In the genomic region with DNA sequence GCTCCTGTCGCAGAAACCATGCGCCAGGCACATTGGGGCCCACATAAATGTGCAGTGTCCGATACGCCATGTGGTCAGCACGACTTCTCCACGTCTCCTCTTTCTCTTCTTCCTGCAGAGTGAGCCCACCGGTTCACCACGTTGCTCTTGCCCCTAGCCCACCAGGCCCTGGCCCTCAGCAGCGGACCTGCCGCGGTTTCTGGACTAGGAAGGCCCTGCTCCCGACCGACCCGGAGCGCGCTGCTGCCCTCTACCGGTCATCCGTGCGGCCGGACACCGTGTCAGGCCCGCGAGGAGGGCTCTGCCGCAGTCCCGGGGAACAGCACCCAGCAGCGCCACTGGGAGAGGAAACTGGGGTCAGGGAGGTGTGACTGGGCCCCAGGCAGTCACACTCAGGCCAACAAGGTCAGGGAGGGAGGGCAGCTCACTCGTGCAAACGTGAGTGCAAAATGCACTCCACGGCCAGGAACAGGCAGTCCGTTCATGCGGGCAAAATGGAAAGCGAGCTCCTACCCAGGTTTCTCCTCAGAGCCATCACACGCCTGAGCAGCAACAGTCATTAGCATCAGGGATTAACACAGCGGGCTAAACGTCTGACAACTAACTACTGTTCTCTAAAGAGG, we compare ENCODE assay signal across 9 cellular contexts. TPM values are rescaled to one million over a fixed set of nuclear protein-coding genes. Genes with fewer than 3 reads are reported as not detected.
DNase-seq lines count a peak whose midpoint lies in the region; ATAC-seq and TF ChIP-seq lines count a peak whose summit lies in the region.
"Had no signal": no experiment of that assay in that cellular context is flagged by ENCODE, and none has a peak within 500 bp of the region (broad histone marks: within the 10 kb centered on the region; RNA-seq: fewer than 3 reads in every experiment).

No MANE protein-coding gene starts in this region.

- no peaks in the 10 kb centered on the region for H3K9me3 Mint-ChIP-seq in nephron
- no peaks in the 10 kb centered on the region for H3K9me3 Mint-ChIP-seq in stimulated activated naive CD8-positive, alpha-beta T cell treated with anti-CD3 and anti-CD28 coated beads, Interleukin-15, amount 100 ng/mL, for 72 hours

- H3K4me3 Mint-ChIP-seq in nephron = peak overlapping the region in 2 of 3 experiments; percentile 36 to 53
- peak overlapping the region; percentile 13 to 59 for H3K4me3 Mint-ChIP-seq in stimulated activated naive CD8-positive, alpha-beta T cell treated with anti-CD3 and anti-CD28 coated beads, Interleukin-15, amount 100 ng/mL, for 72 hours

- H3K36me3 Mint-ChIP-seq in nephron (ENCODE audit: low read depth) = no peaks in the 10 kb centered on the region

- H3K27me3 ChIP-seq in Loucy (ENCODE audit: insufficient read depth, low read length, poor library complexity, severe bottlenecking) = peaks cover 5% of the 10 kb centered on the region
- no peaks in the 10 kb centered on the region for H3K27me3 ChIP-seq in esophagus squamous epithelium

- no peaks in the 10 kb centered on the region for H3K79me2 ChIP-seq in Loucy (ENCODE audit: insufficient read depth, low read length)

- TF ChIP-seq POLR2A in esophagus squamous epithelium (IDR thresholded peaks at IDR 0.05) = no peak

- WGBS in esophagus squamous epithelium, 2 donors = 61% methylated on average over 12 to 13 of the region's 35 CpGs

- peak; percentile 79 for ATAC-seq in stimulated activated naive CD8-positive, alpha-beta T cell treated with anti-CD3 and anti-CD28 coated beads, Interleukin-15, amount 100 ng/mL, for 72 hours

- intact Hi-C loops in esophagus squamous epithelium (cut with DNase I) = no loop called here

- peak; percentile 51 for TF ChIP-seq CTCF in Loucy (conservative IDR thresholded peaks at IDR 0.05; ENCODE audit: low read length)
- TF ChIP-seq CTCF in esophagus squamous epithelium (IDR thresholded peaks at IDR 0.05) = peak; percentile 38 to 69 (median 54)
- TF ChIP-seq CTCF in nephron (IDR thresholded peaks at IDR 0.05; ENCODE audit: unreplicated experiment in 3 of 3) = peak; percentile 83 to 88 (median 86)

- H3K27ac Mint-ChIP-seq in nephron = peak overlapping the region in 1 of 3 experiments; percentile 26
- H3K27ac Mint-ChIP-seq in stimulated activated naive CD8-positive, alpha-beta T cell treated with anti-CD3 and anti-CD28 coated beads, Interleukin-15, amount 100 ng/mL, for 72 hours = no peak overlapping the region

- H3F3A ChIP-seq in Loucy (ENCODE audit: low read depth) = no peaks in the 10 kb centered on the region

- H3K9me2 ChIP-seq in Loucy (replicated peaks; ENCODE audit: low read depth, low read length) = no peaks in the 10 kb centered on the region

- no peak overlapping the region for H3K9ac ChIP-seq in Loucy (ENCODE audit: low read depth, low read length, poor library complexity, severe bottlenecking)
- H3K9ac ChIP-seq: BLaER1 treated with 17β-estradiol and CSF1 and Interleukin-3, amounts not matched to agents 10 nM and 100 nM had no signal

- H2AFZ ChIP-seq in Loucy (ENCODE audit: low read length) = no peak overlapping the region

- H3K4me3 ChIP-seq in Loucy (ENCODE audit: low read length, poor library complexity, severe bottlenecking) = no peak overlapping the region
- peak overlapping the region in 1 of 4 donors; percentile 50 for H3K4me3 ChIP-seq in esophagus squamous epithelium
- H3K4me3 ChIP-seq: BLaER1 treated with 17β-estradiol and CSF1 and Interleukin-3, amounts not matched to agents 10 nM and 100 nM had no signal

- H3K9me3 ChIP-seq in Loucy (ENCODE audit: insufficient read depth, low read depth, low read length) (no peaks in the 10 kb centered on the region), esophagus squamous epithelium (no peaks in the 10 kb centered on the region)
- H3K9me3 ChIP-seq: BLaER1 treated with 17β-estradiol and CSF1 and Interleukin-3, amounts not matched to agents 10 nM and 100 nM had no signal

- no peak overlapping the region for H3K4me2 ChIP-seq in Loucy (ENCODE audit: low read depth, low read length, poor library complexity, severe bottlenecking)
- H3K4me2 ChIP-seq: BLaER1 treated with 17β-estradiol and CSF1 and Interleukin-3, amounts not matched to agents 10 nM and 100 nM had no signal

- H3K36me3 ChIP-seq in Loucy (ENCODE audit: insufficient read depth, low read length) (no peaks in the 10 kb centered on the region), esophagus squamous epithelium (peaks cover 0 to 70% (median 0%) of the 10 kb centered on the region in 3 donors)

- peaks cover 32% of the 10 kb centered on the region for H3K4me1 Mint-ChIP-seq in nephron
- H3K4me1 Mint-ChIP-seq in stimulated activated naive CD8-positive, alpha-beta T cell treated with anti-CD3 and anti-CD28 coated beads, Interleukin-15, amount 100 ng/mL, for 72 hours = peaks cover 16% of the 10 kb centered on the region

- DNase-seq in NCI-H510A treated with DMSO at 0.1 percent for 48 hours (lab: John Stamatoyannopoulos, UW) (peak; percentile 40), NCI-H510A (lab: John Stamatoyannopoulos, UW) (no peak), activated T-cell treated with anti-CD3 and anti-CD28 coated beads for 48 hours (ENCODE audit: low read depth) (peak; percentile 66), esophagus squamous epithelium (lab: John Stamatoyannopoulos, UW) (no peak), NCI-H1436 (lab: John Stamatoyannopoulos, UW) (no peak)
- peak; percentile 62 for DNase-seq in stimulated activated naive CD8-positive, alpha-beta T cell treated with anti-CD3 and anti-CD28 coated beads, Interleukin-15, amount 100 ng/mL, for 72 hours

- H3K4me1 ChIP-seq in Loucy (ENCODE audit: insufficient read depth, low read length, poor library complexity, severe bottlenecking) (no peaks in the 10 kb centered on the region), esophagus squamous epithelium (peaks cover 8 to 23% (median 12%) of the 10 kb centered on the region in 3 donors)

- H4K20me1 ChIP-seq in Loucy (ENCODE audit: insufficient read depth, low read length, poor library complexity, severe bottlenecking) = no peaks in the 10 kb centered on the region

- H3K27me3 Mint-ChIP-seq in nephron (ENCODE audit: low read depth) = peaks cover 66% of the 10 kb centered on the region
- H3K27me3 Mint-ChIP-seq in stimulated activated naive CD8-positive, alpha-beta T cell treated with anti-CD3 and anti-CD28 coated beads, Interleukin-15, amount 100 ng/mL, for 72 hours = peaks cover 23% of the 10 kb centered on the region

- H3K27ac ChIP-seq in esophagus squamous epithelium = no peak overlapping the region
- H3K27ac ChIP-seq: BLaER1 treated with 17β-estradiol and CSF1 and Interleukin-3, amounts not matched to agents 10 nM and 100 nM had no signal

RNA-seq across cellular contexts. Expression of gene TLR5, which starts 13.7 kb away (rescaled TPM):
- total RNA-seq in esophagus squamous epithelium = 1 to 10 TPM; 5.1 to 9.3 (median 9.2) TPM

Comparison
In these comparisons a context has a peak if more than half of its experiments do, and no peak if none do; other contexts are left out.
1. DNase-seq: peak in NCI-H510A treated with DMSO at 0.1 percent for 48 hours (single experiment), activated T-cell treated with anti-CD3 and anti-CD28 coated beads for 48 hours (single experiment) and stimulated activated naive CD8-positive, alpha-beta T cell treated with anti-CD3 and anti-CD28 coated beads, Interleukin-15, amount 100 ng/mL, for 72 hours (2 of 2); none in NCI-H510A (single experiment), esophagus squamous epithelium (single experiment) and NCI-H1436 (single experiment).
2. Peak in every context shown above with its lines, with median percentiles within 50 percentile points of each other: CTCF ChIP-seq.